Comparison of ENCODE assay signal across 23 cellular contexts in the genomic region with DNA sequence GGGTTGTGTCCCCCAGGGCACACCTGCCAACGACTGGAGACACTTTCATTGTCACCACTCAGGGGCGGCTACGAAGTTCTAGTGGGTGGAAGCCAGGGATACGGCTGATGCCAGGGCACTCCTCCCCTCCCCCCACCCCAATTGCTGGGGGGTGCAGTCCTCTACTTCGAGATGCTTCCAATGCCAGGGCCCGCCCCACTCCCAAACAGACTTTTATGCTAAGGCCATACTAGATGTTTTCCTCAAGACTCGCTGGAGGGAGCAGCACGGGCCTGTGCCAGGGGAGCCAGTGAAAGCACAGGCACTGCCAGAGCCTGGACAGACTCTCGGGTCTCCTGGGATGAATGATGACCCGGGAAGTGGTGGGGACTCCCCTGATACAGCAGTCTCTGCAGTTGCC.
"Had no signal": no experiment of that assay in that cellular context is flagged by ENCODE, and none has a peak within 500 bp of the region (broad histone marks: within the 10 kb centered on the region; RNA-seq: fewer than 3 reads in every experiment).

No MANE protein-coding gene starts in this region.

- H3K9me3 ChIP-seq: stomach, suprapubic skin, testis, thoracic aorta, thyroid gland, tibial artery, transverse colon, upper lobe of left lung, upper lobe of right lung, uterus, vagina had no signal

- FAIRE-seq: urothelium cell line had no signal

- H3K27ac ChIP-seq: stomach, suprapubic skin, testis, thoracic aorta, thyroid gland, tibial artery, tibial nerve, transverse colon, upper lobe of left lung, upper lobe of right lung, uterus, vagina had no signal

- H3K4me3 ChIP-seq: stomach, suprapubic skin, testis, thoracic aorta, thyroid gland, tibial artery, tibial nerve, transverse colon, upper lobe of left lung, upper lobe of right lung, uterus, vagina had no signal

- H3K4me1 ChIP-seq: stomach, suprapubic skin, testis, thyroid gland, tibial artery, tibial nerve, transverse colon, upper lobe of left lung, upper lobe of right lung, uterus, vagina had no signal

- ATAC-seq: stimulated activated memory B cell treated with anti-CD40 and anti-IgM and Interleukin-4, amounts not matched to agents 10 μg/mL and 1 μg/mL and 100 μg/mL, for 72 hours; stimulated activated naive B cell treated with anti-CD40 and anti-IgM and Interleukin-4, amounts not matched to agents 10 μg/mL and 1 μg/mL and 100 μg/mL, for 72 hours; stimulated activated naive CD8-positive, alpha-beta T cell treated with anti-CD3 and anti-CD28 coated beads, Interleukin-15, amount 100 ng/mL, for 72 hours; upper lobe of right lung had no signal

- DNase-seq: stimulated activated CD4-positive, alpha-beta T cell treated with anti-CD3 and anti-CD28 coated beads, Interleukin-2, amount 100 ng/mL, for 48 hours; stimulated activated CD4-positive, alpha-beta T cell treated with anti-CD3 and anti-CD28 coated beads, Interleukin-4, amount 100 ng/mL, for 4 hours; stimulated activated naive B cell treated with anti-CD40 and anti-IgM and Interleukin-4, amounts not matched to agents 10 μg/mL and 1 μg/mL and 100 μg/mL, for 72 hours; stimulated activated naive CD4-positive, alpha-beta T cell; stimulated activated naive CD4-positive, alpha-beta T cell treated with Interleukin-2 at 50 U/mL for 16 hours; stimulated activated naive CD8-positive, alpha-beta T cell treated with anti-CD3 and anti-CD28 coated beads, Interleukin-15, amount 100 ng/mL, for 72 hours; stimulated activated naive CD8-positive, alpha-beta T cell treated with anti-CD3 and anti-CD28 coated beads, Interleukin-15, Interleukin-2, amounts not matched to agents 100 U/mL and 50 U/mL, for 24 hours; stomach; substantia nigra; testis; thyroid gland; tibial artery; transverse colon; trophoblast cell; upper lobe of left lung; upper lobe of right lung; uterus had no signal

- H3K36me3 ChIP-seq: stomach, suprapubic skin, thoracic aorta, thyroid gland, tibial artery, tibial nerve, transverse colon, upper lobe of left lung, upper lobe of right lung, uterus, vagina had no signal

- H3K27me3 ChIP-seq: testis, thyroid gland, tibial nerve, transverse colon, upper lobe of left lung, upper lobe of right lung, uterus, vagina had no signal
